Comparison of ENCODE assay signal across 21 cellular contexts in genomic region chrX:109487640-109488039, GRCh38. TPM values are rescaled to one million over a fixed set of nuclear protein-coding genes. Genes with fewer than 3 reads are reported as not detected.
DNase-seq lines count a peak whose midpoint lies in the region; ATAC-seq and TF ChIP-seq lines count a peak whose summit lies in the region.
"Had no signal": no experiment of that assay in that cellular context is flagged by ENCODE, and none has a peak within 500 bp of the region (broad histone marks: within the 10 kb centered on the region; RNA-seq: fewer than 3 reads in every experiment).

No MANE protein-coding gene starts in this region.

- H3K9ac ChIP-seq in subcutaneous abdominal adipose tissue (ENCODE audit: low read length in 5 of 5) = no peak overlapping the region

- no peak for TF ChIP-seq POLR2A in testis (IDR thresholded peaks at IDR 0.05)

- H3K4me1 ChIP-seq in subcutaneous abdominal adipose tissue (ENCODE audit: control insufficient read depth in 5 of 5, insufficient read depth in 5 of 5, low read length in 5 of 5) (peaks cover 0 to 19% (median 9%) of the 10 kb centered on the region in 5 donors), testis (no peaks in the 10 kb centered on the region)
- H3K4me1 ChIP-seq: A549, HAP-1, tibial nerve had no signal

- H3K27ac ChIP-seq in subcutaneous abdominal adipose tissue (ENCODE audit: low read depth, low read length) (peak overlapping the region; percentile 4), testis (no peak overlapping the region)
- H3K27ac ChIP-seq: A549, epithelial cell of prostate, tibial nerve had no signal

- TF ChIP-seq CTCF in testis (IDR thresholded peaks at IDR 0.05) = no peak

- no peaks in the 10 kb centered on the region for H3K36me3 ChIP-seq in subcutaneous abdominal adipose tissue (ENCODE audit: control insufficient read depth in 5 of 5, insufficient read depth in 5 of 5, low read length in 5 of 5)
- no peaks in the 10 kb centered on the region for H3K36me3 ChIP-seq in MG63
- no peaks in the 10 kb centered on the region for H3K36me3 ChIP-seq in testis (ENCODE audit: low read depth, missing control alignments)
- H3K36me3 ChIP-seq: HAP-1, tibial nerve had no signal

- H3K27me3 ChIP-seq in subcutaneous abdominal adipose tissue (ENCODE audit: control insufficient read depth in 5 of 5, insufficient read depth in 4 of 5, low read length in 5 of 5) = peaks cover 0 to 10% (median 7%) of the 10 kb centered on the region in 5 donors
- H3K27me3 ChIP-seq in MG63 = no peaks in the 10 kb centered on the region; the same call in 1 of the 2 replicates
- H3K27me3 ChIP-seq in testis = no peaks in the 10 kb centered on the region

- H3K4me3 ChIP-seq in subcutaneous abdominal adipose tissue (ENCODE audit: low read depth in 1 of 5, low read length in 5 of 5) (no peak overlapping the region), MG63 (no peak overlapping the region), testis (no peak overlapping the region)
- H3K4me3 ChIP-seq: A549, HAP-1, tibial nerve had no signal

- peak; percentile 40 for DNase-seq in SKM-1 treated with dmso at 0.1 percent for 144 hours (lab: John Stamatoyannopoulos, UW; ENCODE audit: unreplicated experiment)
- no peak for DNase-seq in SKM-1 (lab: John Stamatoyannopoulos, UW; ENCODE audit: unreplicated experiment)
- DNase-seq in OCI-M1 (lab: John Stamatoyannopoulos, UW) = peak; percentile 2
- DNase-seq in MG63 = no peak
- no peak for DNase-seq in testis
- DNase-seq: CD4-positive, alpha-beta memory T cell; cortex of kidney; NCI-H2107; occipital lobe; stimulated activated CD8-positive, alpha-beta memory T cell treated with anti-CD3 and anti-CD28 coated beads, Interleukin-4, amount 100 ng/mL, for 48 hours had no signal

- 58 to 72% methylated on average over 2 to 4 of the region's 4 CpGs for WGBS in testis, 2 donors

- ATAC-seq in HG03442 (IDR thresholded peaks at IDR 0.05; ENCODE audit: unreplicated experiment) (peak; percentile 47), HG03175 (IDR thresholded peaks at IDR 0.05; ENCODE audit: unreplicated experiment) (no peak)
- ATAC-seq: A549, sciatic nerve, SK-N-SH treated with all-trans-retinoic acid at 6 μM for 48 hours had no signal

- H3K9me3 ChIP-seq in subcutaneous abdominal adipose tissue (ENCODE audit: control insufficient read depth in 5 of 5, low read length in 5 of 5) (no peaks in the 10 kb centered on the region), MG63 (no peaks in the 10 kb centered on the region), testis (no peaks in the 10 kb centered on the region)
- H3K9me3 ChIP-seq: A549, HAP-1, tibial nerve had no signal

- intact Hi-C loops in testis (cut with DNase I; ENCODE audit: low total_unique reads) = no loop called here

RNA-seq across cellular contexts. Expression of gene GUCY2F, which starts 5.8 kb away (rescaled TPM):
- total RNA-seq in MG63 (2014; rRNA removed; shearing (Covaris generic); ENCODE audit: low replicate concordance) = not detected in 2 replicates
- total RNA-seq in testis = under 1 TPM; 0.55 to 0.56 TPM
- polyA plus RNA-seq in testis (ENCODE audit: insufficient read depth, low read depth, low replicate concordance) = 0.32 TPM
- total RNA-seq: CD4-positive, alpha-beta memory T cell; mononuclear cell; sciatic nerve; tibial nerve had no signal
- polyA plus RNA-seq: A549; CD4-positive, alpha-beta memory T cell; keratinocyte had no signal

RNA-seq across cellular contexts. Expression of gene NXT2, which starts 49.0 kb away (rescaled TPM):
- total RNA-seq in MG63 (2014; rRNA removed; shearing (Covaris generic); ENCODE audit: low replicate concordance) = 10.7 and 28.2 TPM in 2 replicates
- total RNA-seq in testis = 10 to 100 TPM; 55.6 to 66.8 TPM
- 41.4 TPM for polyA plus RNA-seq in testis (ENCODE audit: insufficient read depth, low read depth, low replicate concordance)

Comparison
In these comparisons a context has a peak if more than half of its experiments do, and no peak if none do; other contexts are left out.
1. DNase-seq: peak in SKM-1 treated with dmso at 0.1 percent for 144 hours (single experiment) and OCI-M1 (single experiment); none in SKM-1 (single experiment), MG63 (single experiment) and testis (single experiment).